In the genomic region with DNA sequence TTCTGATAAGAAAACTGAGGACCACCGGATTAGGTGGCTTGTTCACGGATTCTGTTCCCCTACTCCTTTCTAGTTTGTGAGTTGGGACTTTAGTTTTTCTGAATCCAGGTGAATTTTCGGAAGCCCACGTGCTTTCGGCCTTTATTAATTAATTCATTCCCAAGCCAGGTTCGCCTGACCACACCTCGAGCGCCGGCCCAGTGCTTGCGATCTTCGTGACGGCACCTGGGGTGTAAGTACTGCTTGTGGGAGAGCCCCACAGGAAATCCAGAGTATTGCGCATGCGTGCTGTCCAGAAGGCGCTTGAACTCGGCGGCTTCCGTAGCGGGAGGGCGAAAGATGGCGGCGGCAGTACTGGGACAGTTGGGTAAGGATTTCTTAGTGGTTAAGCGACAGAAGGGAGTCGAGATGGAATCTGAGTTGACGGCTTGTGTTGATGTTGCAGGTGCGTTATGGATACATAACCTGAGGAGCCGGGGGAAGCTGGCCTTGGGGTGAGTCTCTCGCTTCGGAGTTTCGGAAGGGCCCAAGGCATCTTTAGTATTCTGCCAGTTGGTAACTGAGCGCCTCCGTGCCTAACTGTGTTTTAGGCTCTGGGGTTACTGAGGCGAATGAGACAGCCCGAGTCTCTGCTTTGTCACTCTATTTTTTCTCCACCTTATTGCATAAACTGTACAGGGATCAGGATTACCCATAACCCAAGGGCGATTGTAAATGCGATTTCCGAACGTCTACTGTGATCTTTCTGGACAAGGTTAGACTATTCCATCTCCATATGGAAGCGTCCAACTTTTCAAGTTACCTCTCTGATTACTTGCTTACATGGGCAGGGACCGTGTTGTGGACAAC, we compare ENCODE assay signal across 8 cellular contexts. TPM values are rescaled to one million over a fixed set of nuclear protein-coding genes. Genes with fewer than 3 reads are reported as not detected.
DNase-seq lines count a peak whose midpoint lies in the region; ATAC-seq and TF ChIP-seq lines count a peak whose summit lies in the region.

A gene (plus strand): TSS at position 302 of the 849 bp plus-strand sequence. CDS start 38 bp downstream, at position 340.

- peak within 1 kb of the TSS; percentile 62 for H3K4me3 ChIP-seq in BJ (ENCODE audit: low read depth, low read length)
- H3K4me3 ChIP-seq in coronary artery: peak within 1 kb of the TSS; percentile 83

- H3K27me3 ChIP-seq in BJ (ENCODE audit: control insufficient read depth, insufficient read depth, low read length): no peaks in the 10 kb centered on the region
- no peaks in the 10 kb centered on the region for H3K27me3 ChIP-seq in layer of hippocampus (ENCODE audit: control insufficient read depth, insufficient read depth, low read length)

- H3K27ac Mint-ChIP-seq in activated CD4-positive, alpha-beta T cell treated with anti-CD3 and anti-CD28 coated beads, Interleukin-2, amount 10 ng/mL, durations not matched to agents 24 days and 14 days: peak within 1 kb of the TSS; percentile 94

- no peaks in the 10 kb centered on the region for H3K27me3 Mint-ChIP-seq in activated CD4-positive, alpha-beta T cell treated with anti-CD3 and anti-CD28 coated beads, Interleukin-2, amount 10 ng/mL, durations not matched to agents 24 days and 14 days

- TF ChIP-seq CTCF in BJ (IDR thresholded peaks at IDR 0.05; ENCODE audit: insufficient read depth, low read depth, low read length): no peak
- TF ChIP-seq CTCF in coronary artery (IDR thresholded peaks at IDR 0.05): no peak

- POLR2A ChIA-PET in BJ (lab: Charles Lee): no interaction called here

- no peaks in the 10 kb centered on the region for H3K9me3 Mint-ChIP-seq in activated CD4-positive, alpha-beta T cell treated with anti-CD3 and anti-CD28 coated beads, Interleukin-2, amount 10 ng/mL, durations not matched to agents 24 days and 14 days

- peak within 1 kb of the TSS; percentile 98 for H3K4me3 Mint-ChIP-seq in activated CD4-positive, alpha-beta T cell treated with anti-CD3 and anti-CD28 coated beads, Interleukin-2, amount 10 ng/mL, durations not matched to agents 24 days and 14 days

- H3K4me1 Mint-ChIP-seq in activated CD4-positive, alpha-beta T cell treated with anti-CD3 and anti-CD28 coated beads, Interleukin-2, amount 10 ng/mL, durations not matched to agents 24 days and 14 days: peaks cover 24% of the 10 kb centered on the region

- peak; percentile 55 for ATAC-seq in HG03460 (IDR thresholded peaks at IDR 0.05; ENCODE audit: unreplicated experiment)

- intact Hi-C loops in activated CD4-positive, alpha-beta T cell treated with anti-CD3 and anti-CD28 coated beads, Interleukin-2, amount 10 ng/mL, durations not matched to agents 24 days and 14 days (cut with micrococcal nuclease): loop anchor here (1.0 to 2.0 kb wide), 2 partner anchors 187 to 496 kb away; a partner anchor contains a TSS

- peak within 1 kb of the TSS; percentile 59 to 86 for H3K27ac ChIP-seq in coronary artery
- H3K27ac ChIP-seq in layer of hippocampus (ENCODE audit: low read depth, low read length): peak within 1 kb of the TSS; percentile 69

- peak; percentile 60 for DNase-seq in BJ (ENCODE audit: low read depth)
- peak; percentile 82 for DNase-seq in GM19240 (ENCODE audit: insufficient read length, low spot score)
- peak; percentile 89 for DNase-seq in NCI-H526 treated with DMSO at 0.1 percent for 48 hours (lab: John Stamatoyannopoulos, UW)
- peak; percentile 99 for DNase-seq in activated CD4-positive, alpha-beta T cell treated with anti-CD3 and anti-CD28 coated beads, Interleukin-2, amount 10 ng/mL, durations not matched to agents 24 days and 14 days
- peak; percentile 94 for DNase-seq in coronary artery (ENCODE audit: low spot score)
- peak; percentile 89 to 92 (median 91) for DNase-seq in stimulated activated CD4-positive, alpha-beta T cell treated with anti-CD3 and anti-CD28 coated beads, Interleukin-1b, Interleukin-23, amount 100 ng/mL, for 24 hours (ENCODE audit: low read depth in 4 of 4, low spot score in 1 of 4)

- no peaks in the 10 kb centered on the region for H3K36me3 ChIP-seq in BJ (ENCODE audit: control insufficient read depth, insufficient read depth, low read length)

- CTCF ChIA-PET in BJ (lab: Yijun Ruan, JAX): no interaction called here

- peaks cover under 1% of the 10 kb centered on the region for H3K36me3 Mint-ChIP-seq in activated CD4-positive, alpha-beta T cell treated with anti-CD3 and anti-CD28 coated beads, Interleukin-2, amount 10 ng/mL, durations not matched to agents 24 days and 14 days (ENCODE audit: low read depth)

RNA-seq across cellular contexts. Expression of the gene that starts here (rescaled TPM):
- polyA plus RNA-seq in BJ (2011; rRNA removed): 32.0 and 40.8 TPM in 2 replicates
- polyA minus RNA-seq in BJ (2011; rRNA and poly(A)+ RNA removed): 15.6 and 18.8 TPM in 2 replicates
- 83.8 and 89.6 TPM in 2 replicates for total RNA-seq in activated CD4-positive, alpha-beta T cell treated with anti-CD3 and anti-CD28 coated beads, Interleukin-2, amount 10 ng/mL, durations not matched to agents 24 days and 14 days

Comparison
In these comparisons a context has a peak if more than half of its experiments do, and no peak if none do; other contexts are left out.
1. Peak in every context shown above with its lines: DNase-seq, ATAC-seq, H3K4me3 ChIP-seq and H3K27ac ChIP-seq.